ENCODE assay signal across 10 cellular contexts in the genomic region with DNA sequence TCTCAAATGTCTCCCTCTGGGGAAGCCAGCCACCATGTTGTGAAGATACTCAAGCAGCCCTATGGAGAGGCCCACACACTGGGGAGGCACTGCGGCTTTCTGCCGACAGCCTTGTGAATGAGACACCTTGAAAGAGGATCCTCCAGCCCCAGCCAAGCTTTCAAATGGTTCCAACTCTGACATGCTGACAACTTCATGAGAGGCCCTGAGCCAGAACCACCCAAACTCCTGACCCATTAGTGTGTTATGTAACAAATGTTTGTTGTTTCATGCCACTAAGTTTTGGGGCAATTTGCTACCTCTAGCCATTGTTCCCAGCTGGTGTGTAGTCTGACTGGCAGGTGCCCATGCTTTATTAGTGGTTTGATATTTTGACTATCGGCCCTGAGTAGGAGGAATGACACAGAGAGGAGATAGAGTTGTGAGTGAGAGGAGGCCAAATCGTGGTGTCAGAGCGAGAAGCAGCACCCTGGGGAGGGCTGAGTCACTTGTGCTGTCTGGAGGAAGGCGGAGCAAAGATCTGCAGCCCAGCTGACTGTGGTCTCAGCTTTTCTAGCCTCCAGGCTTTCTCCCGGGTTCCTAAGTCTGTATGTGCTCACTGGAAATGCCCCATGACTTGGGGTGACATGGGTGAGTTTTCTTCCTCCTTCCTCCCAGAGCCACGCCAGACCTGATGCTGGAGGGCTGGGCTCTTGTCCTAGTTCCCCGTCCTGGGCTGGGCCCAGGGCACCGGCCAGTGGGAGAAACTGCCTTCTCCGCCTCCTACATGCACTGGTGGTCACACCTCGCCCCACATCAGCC. TPM values are rescaled to one million over a fixed set of nuclear protein-coding genes. Genes with fewer than 3 reads are reported as not detected.
A peak's percentile ranks its signal among the peaks of the same experiment; 100 is the strongest.
DNase-seq lines count a peak whose midpoint lies in the region; ATAC-seq and TF ChIP-seq lines count a peak whose summit lies in the region.
"Had no signal": no experiment of that assay in that cellular context is flagged by ENCODE, and none has a peak within 500 bp of the region (broad histone marks: within the 10 kb centered on the region; RNA-seq: fewer than 3 reads in every experiment).

No MANE protein-coding gene starts in this region.

- H3K9ac ChIP-seq in skeletal muscle tissue (ENCODE audit: low read depth in 1 of 3, low read length in 3 of 3), result peak overlapping the region; percentile 73 to 88 (median 77)

- POLR2A ChIA-PET in Panc1 (lab: Charles Lee), result no interaction called here

- H3K4me1 ChIP-seq in Panc1 (ENCODE audit: control insufficient read depth, insufficient read depth, low read length) (no peaks in the 10 kb centered on the region), foreskin keratinocyte (peaks cover 4% of the 10 kb centered on the region), skeletal muscle tissue (ENCODE audit: control insufficient read depth in 3 of 3, insufficient read depth in 3 of 3, low read length in 3 of 3) (peaks cover 18 to 37% (median 33%) of the 10 kb centered on the region in 3 donors)

- DNase-seq in NCI-H187 (lab: John Stamatoyannopoulos, UW), result peak; percentile 43 to 45
- DNase-seq in NCI-H187 treated with DMSO at 0.1 percent for 48 hours (lab: John Stamatoyannopoulos, UW), result no peak
- no peak for DNase-seq in Panc1 (ENCODE audit: low read depth, low spot score)
- peak; percentile 71 for DNase-seq in activated T-helper 1 cell treated with anti-CD3 and anti-CD28 coated beads, Interleukin-12 subunit alpha, Interleukin-12 subunit beta, Interleukin-2, Interleukin-4 antibody, amounts not matched to agents 30 ng/mL and 10 ng/mL and 1 ng/mL, durations not matched to agents 14 hours and 24 hours and 36 hours (ENCODE audit: low spot score)
- DNase-seq in foreskin keratinocyte, result peak; percentile 68 to 85

- no peaks in the 10 kb centered on the region for H3K36me3 ChIP-seq in Panc1 (ENCODE audit: control insufficient read depth, insufficient read depth, low read length)
- no peaks in the 10 kb centered on the region for H3K36me3 ChIP-seq in skeletal muscle tissue (ENCODE audit: control insufficient read depth in 3 of 3, insufficient read depth in 3 of 3, low read length in 3 of 3)

- peaks cover 4% of the 10 kb centered on the region for H3K9me3 Mint-ChIP-seq in activated T-helper 1 cell treated with anti-CD3 and anti-CD28 coated beads, Interleukin-12 subunit alpha, Interleukin-12 subunit beta, Interleukin-2, Interleukin-4 antibody, amounts not matched to agents 30 ng/mL and 10 ng/mL and 1 ng/mL, durations not matched to agents 14 hours and 24 hours and 36 hours
- H3K9me3 Mint-ChIP-seq: nephron had no signal

- in situ Hi-C loops in Panc1 (cut with HindIII; ENCODE audit: low pct_unique_long_range_greater_than_20kb, low sequenced_read_pairs), result no loop called here

- peak; percentile 44 for ATAC-seq in HG03060 (IDR thresholded peaks at IDR 0.05; ENCODE audit: low read depth, unreplicated experiment)
- peak; percentile 57 for ATAC-seq in Panc1
- ATAC-seq in foreskin keratinocyte, result peak; percentile 96
- ATAC-seq in HG02970 (IDR thresholded peaks at IDR 0.05; ENCODE audit: low FRiP score, unreplicated experiment), result no peak

- CTCF ChIA-PET in Panc1 (lab: Charles Lee), result no interaction called here

- no TSS peak for BruUV-seq in Panc1 (replicated peaks; lab: Mats Ljungman, UMichigan)

- H3K4me1 Mint-ChIP-seq in activated T-helper 1 cell treated with anti-CD3 and anti-CD28 coated beads, Interleukin-12 subunit alpha, Interleukin-12 subunit beta, Interleukin-2, Interleukin-4 antibody, amounts not matched to agents 30 ng/mL and 10 ng/mL and 1 ng/mL, durations not matched to agents 14 hours and 24 hours and 36 hours (ENCODE audit: low read depth), result peaks cover 81% of the 10 kb centered on the region
- H3K4me1 Mint-ChIP-seq: nephron had no signal

- H3K4me3 ChIP-seq in Panc1 (ENCODE audit: low read depth in 2 of 2, low read length in 2 of 2) (no peak overlapping the region), skeletal muscle tissue (ENCODE audit: low read length in 3 of 3) (peak overlapping the region; percentile 48 to 67 (median 66))

- H3K27me3 Mint-ChIP-seq in activated T-helper 1 cell treated with anti-CD3 and anti-CD28 coated beads, Interleukin-12 subunit alpha, Interleukin-12 subunit beta, Interleukin-2, Interleukin-4 antibody, amounts not matched to agents 30 ng/mL and 10 ng/mL and 1 ng/mL, durations not matched to agents 14 hours and 24 hours and 36 hours (ENCODE audit: insufficient read depth), result peaks cover 1% of the 10 kb centered on the region

- H3K27ac ChIP-seq in Panc1 (ENCODE audit: low read length), result no peak overlapping the region
- no peak overlapping the region for H3K27ac ChIP-seq in foreskin keratinocyte
- peak overlapping the region; percentile 97 for H3K27ac ChIP-seq in skeletal muscle tissue (ENCODE audit: low read depth, low read length)
- H3K27ac ChIP-seq: 22Rv1 had no signal

- intact Hi-C loops in Panc1 (cut with micrococcal nuclease; ENCODE audit: unreplicated experiment), result no loop called here
- intact Hi-C loops in activated T-helper 1 cell treated with anti-CD3 and anti-CD28 coated beads, Interleukin-12 subunit alpha, Interleukin-12 subunit beta, Interleukin-2, Interleukin-4 antibody, amounts not matched to agents 30 ng/mL and 10 ng/mL and 1 ng/mL, durations not matched to agents 14 hours and 24 hours and 36 hours (cut with micrococcal nuclease), result loop anchor here (1.0 to 2.0 kb wide), 7 partner anchors 12 to 270 kb away; a partner anchor contains a TSS

- H3K36me3 Mint-ChIP-seq in activated T-helper 1 cell treated with anti-CD3 and anti-CD28 coated beads, Interleukin-12 subunit alpha, Interleukin-12 subunit beta, Interleukin-2, Interleukin-4 antibody, amounts not matched to agents 30 ng/mL and 10 ng/mL and 1 ng/mL, durations not matched to agents 14 hours and 24 hours and 36 hours (ENCODE audit: low read depth), result peaks cover 5% of the 10 kb centered on the region

- H3K4me3 Mint-ChIP-seq in activated T-helper 1 cell treated with anti-CD3 and anti-CD28 coated beads, Interleukin-12 subunit alpha, Interleukin-12 subunit beta, Interleukin-2, Interleukin-4 antibody, amounts not matched to agents 30 ng/mL and 10 ng/mL and 1 ng/mL, durations not matched to agents 14 hours and 24 hours and 36 hours, result peak overlapping the region; percentile 77
- H3K4me3 Mint-ChIP-seq: nephron had no signal

- H3K27me3 ChIP-seq in Panc1 (ENCODE audit: control insufficient read depth, insufficient read depth, low read length) (peaks cover 3% of the 10 kb centered on the region; the same call in 1 of the 2 replicates), foreskin keratinocyte (peaks cover 16% of the 10 kb centered on the region), skeletal muscle tissue (ENCODE audit: control insufficient read depth in 3 of 3, insufficient read depth in 3 of 3, low read length in 3 of 3) (no peaks in the 10 kb centered on the region)

- peak overlapping the region; percentile 96 for H3K27ac Mint-ChIP-seq in activated T-helper 1 cell treated with anti-CD3 and anti-CD28 coated beads, Interleukin-12 subunit alpha, Interleukin-12 subunit beta, Interleukin-2, Interleukin-4 antibody, amounts not matched to agents 30 ng/mL and 10 ng/mL and 1 ng/mL, durations not matched to agents 14 hours and 24 hours and 36 hours
- H3K27ac Mint-ChIP-seq: nephron had no signal

- TF ChIP-seq CTCF in Panc1 (IDR thresholded peaks at IDR 0.05) (no peak), foreskin keratinocyte (conservative IDR thresholded peaks at IDR 0.05) (no peak)

- H3K9me3 ChIP-seq in Panc1 (ENCODE audit: control insufficient read depth, insufficient read depth, low read depth, low read length), result no peaks in the 10 kb centered on the region
- no peaks in the 10 kb centered on the region for H3K9me3 ChIP-seq in skeletal muscle tissue (ENCODE audit: control insufficient read depth in 3 of 3, low read length in 3 of 3)

RNA-seq across cellular contexts. Expression of a gene that starts 56.8 kb away (rescaled TPM):
- 23.9 TPM for total RNA-seq in Panc1 (2021; ENCODE audit: unreplicated experiment)
- 6.3 TPM for polyA plus RNA-seq in Panc1 (2012; ENCODE audit: insufficient read length)
- total RNA-seq in activated T-helper 1 cell treated with anti-CD3 and anti-CD28 coated beads, Interleukin-12 subunit alpha, Interleukin-12 subunit beta, Interleukin-2, Interleukin-4 antibody, amounts not matched to agents 30 ng/mL and 10 ng/mL and 1 ng/mL, durations not matched to agents 14 hours and 24 hours and 36 hours, result 64.3 and 65.1 TPM in 2 replicates
- 13.3 and 16.7 TPM in 2 replicates for total RNA-seq in foreskin keratinocyte
- polyA plus RNA-seq in foreskin keratinocyte, result 11.3 and 16.0 TPM in 2 replicates
- 2.1 TPM for total RNA-seq in skeletal muscle tissue

Comparison
In these comparisons a context has a peak if more than half of its experiments do, and no peak if none do; other contexts are left out.
1. DNase-seq: peak in NCI-H187 (2 of 2), activated T-helper 1 cell treated with anti-CD3 and anti-CD28 coated beads, Interleukin-12 subunit alpha, Interleukin-12 subunit beta, Interleukin-2, Interleukin-4 antibody, amounts not matched to agents 30 ng/mL and 10 ng/mL and 1 ng/mL, durations not matched to agents 14 hours and 24 hours and 36 hours (single experiment) and foreskin keratinocyte (2 of 2); none in NCI-H187 treated with DMSO at 0.1 percent for 48 hours (single experiment) and Panc1 (single experiment).
2. H3K4me3 ChIP-seq: peak in skeletal muscle tissue (3 of 3); none in Panc1 (0 of 2).